Comparison of ENCODE assay signal across 19 cellular contexts in the genomic region with DNA sequence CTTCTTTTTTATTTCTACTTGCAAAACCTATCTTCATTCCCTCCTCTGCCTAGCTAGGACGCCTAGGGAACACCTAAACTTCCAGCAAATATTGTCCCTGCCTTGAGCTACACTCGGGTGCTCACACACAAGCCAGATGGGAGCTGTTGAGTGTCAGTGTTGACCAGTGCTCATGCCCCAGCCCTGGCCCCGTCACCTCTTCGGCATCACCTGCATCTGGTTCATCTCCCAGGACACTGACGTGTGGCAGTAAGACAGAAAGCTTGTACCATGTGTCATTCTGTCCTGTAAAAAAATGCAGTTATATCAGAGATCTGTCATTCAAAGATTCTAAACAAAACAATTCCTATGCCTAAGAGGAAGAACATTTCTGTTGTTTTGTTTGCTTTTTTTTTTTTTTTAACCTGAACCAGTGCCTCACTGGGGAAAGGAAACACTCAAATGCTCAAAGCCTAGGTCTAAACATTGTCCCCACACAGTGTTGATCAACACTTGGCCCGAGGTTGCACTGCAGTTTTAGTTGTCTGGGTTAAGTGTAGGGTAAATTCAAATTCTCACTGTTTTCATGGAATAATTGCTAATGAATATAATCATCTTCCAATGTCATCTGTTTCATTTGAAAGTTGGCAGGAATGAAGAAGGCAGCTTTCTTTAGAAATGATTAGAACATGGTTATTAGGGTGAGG.
DNase-seq lines count a peak whose midpoint lies in the region; TF ChIP-seq lines count a peak whose summit lies in the region.
"Had no signal": no experiment of that assay in that cellular context is flagged by ENCODE, and none has a peak within 500 bp of the region (broad histone marks: within the 10 kb centered on the region; RNA-seq: fewer than 3 reads in every experiment).

No MANE protein-coding gene starts in this region.

- no peaks in the 10 kb centered on the region for H3K36me3 Mint-ChIP-seq in MCF 10A (ENCODE audit: insufficient read depth, unreplicated experiment)

- CTCF ChIA-PET in MCF 10A (lab: Yijun Ruan, JAX), result interaction anchor here (3.6 to 5.2 kb wide), 2 partner anchors 11 to 63 kb away, joined by 26 to 35 read pairs; no protein-coding TSS in a partner anchor

- H3K4me3 Mint-ChIP-seq in MCF 10A (ENCODE audit: unreplicated experiment), result no peak overlapping the region
- H3K4me3 Mint-ChIP-seq: activated CD4-positive, alpha-beta T cell treated with anti-CD3 and anti-CD28 coated beads for 36 hours had no signal

- no peak for TF ChIP-seq CTCF in MCF 10A (IDR thresholded peaks at IDR 0.05; ENCODE audit: unreplicated experiment)
- TF ChIP-seq CTCF in foreskin fibroblast (IDR thresholded peaks at IDR 0.05; ENCODE audit: low read depth, low read length), result no peak
- no peak for TF ChIP-seq CTCF in lower leg skin (IDR thresholded peaks at IDR 0.05)

- no peaks in the 10 kb centered on the region for H3K27me3 ChIP-seq in rectal smooth muscle tissue (ENCODE audit: control insufficient read depth, insufficient read depth, low read length)
- H3K27me3 ChIP-seq: neutrophil had no signal

- H3K9me3 Mint-ChIP-seq in MCF 10A (ENCODE audit: unreplicated experiment), result no peaks in the 10 kb centered on the region

- H3K27ac Mint-ChIP-seq in MCF 10A (ENCODE audit: low read depth, unreplicated experiment), result peak overlapping the region; percentile 72
- H3K27ac Mint-ChIP-seq: activated CD4-positive, alpha-beta T cell treated with anti-CD3 and anti-CD28 coated beads for 36 hours had no signal

- DNase-seq in EH (ENCODE audit: low read depth) (peak; percentile 70), MCF 10A (ENCODE audit: unreplicated experiment) (no peak), foreskin fibroblast (peak; percentile 22 to 32), cerebellar nuclear complex (lab: John Stamatoyannopoulos, UW) (no peak), lower leg skin (ENCODE audit: low spot score in 2 of 2) (no peak), NCI-H1436 (lab: John Stamatoyannopoulos, UW) (no peak), DMS79 (lab: John Stamatoyannopoulos, UW) (no peak)
- DNase-seq: activated CD4-positive, alpha-beta T cell treated with anti-CD3 and anti-CD28 coated beads for 36 hours; activated CD8-positive, alpha-beta memory T cell treated with anti-CD3 and anti-CD28 coated beads, Interleukin-2, amount 50 U/mL, for 48 hours; activated naive CD4-positive, alpha-beta T cell; COR-L47; glutamatergic neuron; HCEC 1CT; midbrain; NCI-H1048; stimulated activated CD4-positive, alpha-beta T cell treated with anti-CD3 and anti-CD28 coated beads, Interleukin-4, amount 100 ng/mL, for 4 hours; T-helper 9 cell had no signal

- intact Hi-C loops in MCF 10A (cut with micrococcal nuclease) (no loop called here), lower leg skin (cut with DNase I; ENCODE audit: low total_unique reads) (no loop called here)

- no peak for TF ChIP-seq POLR2A in lower leg skin (IDR thresholded peaks at IDR 0.05)

- peaks cover 19% of the 10 kb centered on the region for H3K4me1 ChIP-seq in rectal smooth muscle tissue (ENCODE audit: control insufficient read depth, insufficient read depth, low read length)

- peak overlapping the region; percentile 32 for H3K27ac ChIP-seq in rectal smooth muscle tissue (ENCODE audit: low read depth, low read length)
- H3K27ac ChIP-seq: neutrophil had no signal

- H3K4me1 Mint-ChIP-seq in MCF 10A (ENCODE audit: insufficient read depth, unreplicated experiment), result peaks cover 30% of the 10 kb centered on the region
- H3K4me1 Mint-ChIP-seq: activated CD4-positive, alpha-beta T cell treated with anti-CD3 and anti-CD28 coated beads for 36 hours had no signal

- H3K9ac ChIP-seq in rectal smooth muscle tissue (ENCODE audit: low read length), result no peak overlapping the region

- POLR2A ChIA-PET in MCF 10A (lab: Yijun Ruan, JAX), result interaction anchor here (0.7 to 2.7 kb wide), 6 partner anchors 20 to 60 kb away, joined by 3 to 19 read pairs (median 4); no protein-coding TSS in a partner anchor

- no peaks in the 10 kb centered on the region for H3K36me3 ChIP-seq in rectal smooth muscle tissue (ENCODE audit: control insufficient read depth, insufficient read depth, low read length)
- H3K36me3 ChIP-seq: neutrophil had no signal

- H3K27me3 Mint-ChIP-seq in MCF 10A (ENCODE audit: insufficient read depth, unreplicated experiment), result no peaks in the 10 kb centered on the region

- no peak overlapping the region for H3K4me3 ChIP-seq in foreskin fibroblast (ENCODE audit: low read depth in 1 of 2, low read length in 2 of 2)
- no peak overlapping the region for H3K4me3 ChIP-seq in rectal smooth muscle tissue (ENCODE audit: low read length)
- H3K4me3 ChIP-seq in lower leg skin (ENCODE audit: low read depth, poor library complexity, severe bottlenecking), result no peak overlapping the region

- no TSS peak for BruUV-seq in MCF 10A (replicated peaks; lab: Mats Ljungman, UMichigan)

- WGBS in lower leg skin, 2 donors, result 60 to 65% methylated on average over 6 of the region's 6 CpGs

Comparison
In these comparisons a context has a peak if more than half of its experiments do, and no peak if none do; other contexts are left out.
1. DNase-seq: peak in EH (single experiment) and foreskin fibroblast (2 of 2); none in MCF 10A (single experiment), cerebellar nuclear complex (0 of 2), lower leg skin (0 of 2), NCI-H1436 (single experiment) and DMS79 (single experiment).